In genomic region chr3:4341336-4341675, GRCh38 we compare ENCODE assay signal across 17 cellular contexts.
"Had no signal": no experiment of that assay in that cellular context is flagged by ENCODE, and none has a peak within 500 bp of the region (broad histone marks: within the 10 kb centered on the region; RNA-seq: fewer than 3 reads in every experiment).

No MANE protein-coding gene starts in this region.

- ATAC-seq: activated CD8-positive, alpha-beta T cell treated with anti-CD3 and anti-CD28 coated beads for 36 hours; activated naive CD4-positive, alpha-beta T cell treated with anti-CD3 and anti-CD28 coated beads, Interleukin-2, amount 50 U/mL, for 72 hours; activated T-cell treated with anti-CD3 and anti-CD28 coated beads, Interleukin-2, amount 50 U/mL, for 4 hours; mucosa of descending colon; naive thymus-derived CD4-positive, alpha-beta T cell; stimulated activated effector memory CD8-positive, alpha-beta T cell treated with anti-CD3 and anti-CD28 coated beads, Interleukin-12 subunit alpha, Interleukin-12 subunit beta, amount 100 ng/mL, for 72 hours had no signal

- H3K4me3 ChIP-seq: gastrocnemius medialis, left lung, mucosa of descending colon had no signal

- H3K36me3 ChIP-seq: brain microvascular endothelial cell, gastrocnemius medialis, left lung had no signal

- H3K27me3 Mint-ChIP-seq: activated B cell treated with CpG ODN at 0.5 μM for 24 hours; activated CD8-positive, alpha-beta T cell treated with anti-CD3 and anti-CD28 coated beads for 36 hours; type B pancreatic cell had no signal

- H3K36me3 Mint-ChIP-seq: stimulated activated effector memory CD8-positive, alpha-beta T cell treated with anti-CD3 and anti-CD28 coated beads, Interleukin-12 subunit alpha, Interleukin-12 subunit beta, amount 100 ng/mL, for 72 hours had no signal

- H3K9me3 ChIP-seq: gastrocnemius medialis, left lung, mucosa of descending colon had no signal

- H3K4me3 Mint-ChIP-seq: activated B cell treated with CpG ODN at 0.5 μM for 24 hours; activated CD8-positive, alpha-beta T cell treated with anti-CD3 and anti-CD28 coated beads for 36 hours; activated T-cell treated with anti-CD3 and anti-CD28 coated beads, Interleukin-2, amount 50 U/mL, for 4 hours; naive thymus-derived CD4-positive, alpha-beta T cell; stimulated activated effector memory CD8-positive, alpha-beta T cell treated with anti-CD3 and anti-CD28 coated beads, Interleukin-12 subunit alpha, Interleukin-12 subunit beta, amount 100 ng/mL, for 72 hours; type B pancreatic cell had no signal

- H3K27me3 ChIP-seq: brain microvascular endothelial cell, gastrocnemius medialis, left lung had no signal

- DNase-seq: activated B cell treated with CpG ODN at 0.5 μM for 24 hours; activated CD4-positive, alpha-beta T cell treated with anti-CD3 and anti-CD28 coated beads for 48 hours; activated CD8-positive, alpha-beta T cell treated with anti-CD3 and anti-CD28 coated beads for 36 hours; activated effector memory CD4-positive, alpha-beta T cell treated with Interleukin-2 at 50 U/mL for 16 hours; activated T-cell treated with anti-CD3 and anti-CD28 coated beads, Interleukin-2, amount 50 U/mL, for 4 hours; brain microvascular endothelial cell; cerebellar nuclear complex; left lung; mucosa of descending colon; naive thymus-derived CD4-positive, alpha-beta T cell; retina had no signal

- H3K4me1 ChIP-seq: parathyroid adenoma had no signal

- H3K27ac ChIP-seq: brain microvascular endothelial cell, epithelial cell of prostate, parathyroid adenoma had no signal

- H3K9ac ChIP-seq: parathyroid adenoma had no signal

- H3K27ac Mint-ChIP-seq: activated CD8-positive, alpha-beta T cell treated with anti-CD3 and anti-CD28 coated beads for 36 hours; activated naive CD4-positive, alpha-beta T cell treated with anti-CD3 and anti-CD28 coated beads, Interleukin-2, amount 50 U/mL, for 72 hours; naive thymus-derived CD4-positive, alpha-beta T cell; stimulated activated effector memory CD8-positive, alpha-beta T cell treated with anti-CD3 and anti-CD28 coated beads, Interleukin-12 subunit alpha, Interleukin-12 subunit beta, amount 100 ng/mL, for 72 hours; type B pancreatic cell had no signal

- H3K9me3 Mint-ChIP-seq: activated B cell treated with CpG ODN at 0.5 μM for 24 hours; activated CD8-positive, alpha-beta T cell treated with anti-CD3 and anti-CD28 coated beads for 36 hours; activated naive CD4-positive, alpha-beta T cell treated with anti-CD3 and anti-CD28 coated beads, Interleukin-2, amount 50 U/mL, for 72 hours; activated T-cell treated with anti-CD3 and anti-CD28 coated beads, Interleukin-2, amount 50 U/mL, for 4 hours; naive thymus-derived CD4-positive, alpha-beta T cell; stimulated activated effector memory CD8-positive, alpha-beta T cell treated with anti-CD3 and anti-CD28 coated beads, Interleukin-12 subunit alpha, Interleukin-12 subunit beta, amount 100 ng/mL, for 72 hours; type B pancreatic cell had no signal

- H3K4me1 Mint-ChIP-seq: activated B cell treated with CpG ODN at 0.5 μM for 24 hours had no signal
